7 cellular contexts compared by ENCODE assay signal in genomic region chr12:63668800-63669365, GRCh38. TPM values are rescaled to one million over a fixed set of nuclear protein-coding genes. Genes with fewer than 3 reads are reported as not detected.
DNase-seq lines count a peak whose midpoint lies in the region; ATAC-seq and TF ChIP-seq lines count a peak whose summit lies in the region.
"Not testable (repeated sequence)": the region's sequence is repeated elsewhere in the genome, so short reads cannot be mapped to it uniquely, and the experiment has no call there.

No MANE protein-coding gene starts in this region.

- H3K9me3 ChIP-seq in effector memory CD4-positive, alpha-beta T cell (ENCODE audit: control insufficient read depth, low read length); prostate gland: not testable (repeated sequence)

- H3K4me3 ChIP-seq in effector memory CD4-positive, alpha-beta T cell (ENCODE audit: insufficient read depth, low read depth, low read length, poor library complexity, severe bottlenecking) = peak overlapping the region; percentile 37
- H3K4me3 ChIP-seq in prostate gland = peak overlapping the region; percentile 57 to 80

- H3K4me1 ChIP-seq in effector memory CD4-positive, alpha-beta T cell (ENCODE audit: control insufficient read depth, insufficient read depth, low read length, poor library complexity, severe bottlenecking); prostate gland (replicated peaks): not testable (repeated sequence)

- intact Hi-C loops in prostate gland (cut with DNase I) = not testable (repeated sequence)

- DNase-seq in GM13977 (ENCODE audit: low spot score) (peak; percentile 10), NCI-H2227 (lab: John Stamatoyannopoulos, UW; ENCODE audit: unreplicated experiment) (peak; percentile 68), iris pigment epithelial cell (ENCODE audit: low read depth) (peak; percentile 25), prostate gland (ENCODE audit: low spot score) (peak; percentile 27)
- DNase-seq in activated CD8-positive, alpha-beta memory T cell treated with anti-CD3 and anti-CD28 coated beads, Interleukin-2, amount 50 U/mL, for 48 hours = peak; percentile 66
- not testable (repeated sequence) for DNase-seq in effector memory CD4-positive, alpha-beta T cell

- H3K27ac ChIP-seq in effector memory CD4-positive, alpha-beta T cell (ENCODE audit: insufficient read depth, low read length, poor library complexity, severe bottlenecking) = not testable (repeated sequence)
- peak overlapping the region; percentile 90 to 91 for H3K27ac ChIP-seq in prostate gland

- H3K36me3 ChIP-seq in effector memory CD4-positive, alpha-beta T cell (ENCODE audit: control insufficient read depth, insufficient read depth, low read length); prostate gland: not testable (repeated sequence)

- in situ Hi-C loops in GM13977 (cut with MboI; ENCODE audit: low pct_unique_long_range_greater_than_20kb, low sequenced_read_pairs, unreplicated experiment) = not testable (repeated sequence)

- H3K27me3 ChIP-seq in effector memory CD4-positive, alpha-beta T cell (replicated peaks; ENCODE audit: control insufficient read depth, insufficient read depth, low read length, poor library complexity, severe bottlenecking); prostate gland (replicated peaks; ENCODE audit: insufficient read depth): not testable (repeated sequence)

- WGBS in prostate gland = under 1% methylated on average over 42 of the region's 44 CpGs

- not testable (repeated sequence) for TF ChIP-seq CTCF in GM13977 (IDR thresholded peaks at IDR 0.05; ENCODE audit: extremely low read depth, insufficient read depth, missing control alignments); prostate gland (IDR thresholded peaks at IDR 0.05)

- peak; percentile 54 for ATAC-seq in HG02798 (IDR thresholded peaks at IDR 0.05; ENCODE audit: poor library complexity, unreplicated experiment)

- TF ChIP-seq POLR2A in prostate gland (IDR thresholded peaks at IDR 0.05) = not testable (repeated sequence)

RNA-seq across cellular contexts. Expression of gene DPY19L2, which starts 0.6 kb away (rescaled TPM):
- 10 to 100 TPM; 12.2 to 26.4 TPM for total RNA-seq in prostate gland
